ENCODE assay signal across 26 cellular contexts in the genomic region with DNA sequence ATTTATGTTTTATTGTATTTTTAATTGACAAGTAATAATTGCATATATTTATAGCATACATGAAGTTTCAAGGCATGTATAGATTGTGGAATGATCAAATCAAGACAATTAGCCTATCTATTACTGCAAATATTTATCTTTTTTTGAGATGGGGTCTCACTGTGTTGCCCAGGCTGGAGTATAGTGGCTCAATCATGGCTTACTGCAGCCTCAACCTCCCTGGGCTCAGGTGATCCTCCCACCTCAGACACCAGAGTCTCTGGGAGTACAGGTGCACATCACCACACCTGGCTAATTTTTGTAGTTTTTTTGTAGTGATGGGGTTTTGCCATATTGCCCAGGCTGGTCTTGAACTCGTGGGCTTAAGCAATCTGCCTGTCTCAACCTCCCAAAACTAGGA. TPM values are rescaled to one million over a fixed set of nuclear protein-coding genes. Genes with fewer than 3 reads are reported as not detected.
DNase-seq lines count a peak whose midpoint lies in the region; ATAC-seq and TF ChIP-seq lines count a peak whose summit lies in the region.
"Had no signal": no experiment of that assay in that cellular context is flagged by ENCODE, and none has a peak within 500 bp of the region (broad histone marks: within the 10 kb centered on the region; RNA-seq: fewer than 3 reads in every experiment).

No MANE protein-coding gene starts in this region.

- H3K9ac ChIP-seq in SU-DHL-6 (ENCODE audit: low read length) = no peak overlapping the region

- H3K4me3 Mint-ChIP-seq in activated T-cell treated with anti-CD3 and anti-CD28 coated beads, Interleukin-2, amount 50 U/mL, for 72 hours = no peak overlapping the region
- no peak overlapping the region for H3K4me3 Mint-ChIP-seq in dendritic cell treated with granulocyte-macrophage colony-stimulating factor and Interleukin-4, amounts not matched to agents 40 ng/mL and 50 ng/mL, for 4 days
- peak overlapping the region; percentile 36 for H3K4me3 Mint-ChIP-seq in stimulated activated effector memory CD8-positive, alpha-beta T cell treated with anti-CD3 and anti-CD28 coated beads, Interleukin-12 subunit alpha, Interleukin-12 subunit beta, amount 100 ng/mL, for 72 hours

- H2AFZ ChIP-seq in SU-DHL-6 (ENCODE audit: low read depth, low read length, severe bottlenecking) = peak overlapping the region; percentile 73

- peaks cover 14% of the 10 kb centered on the region for H3K4me1 Mint-ChIP-seq in activated T-cell treated with anti-CD3 and anti-CD28 coated beads, Interleukin-2, amount 50 U/mL, for 72 hours (ENCODE audit: low read depth)
- peaks cover 29% of the 10 kb centered on the region for H3K4me1 Mint-ChIP-seq in dendritic cell treated with granulocyte-macrophage colony-stimulating factor and Interleukin-4, amounts not matched to agents 40 ng/mL and 50 ng/mL, for 4 days (ENCODE audit: low read depth)
- peaks cover 11% of the 10 kb centered on the region for H3K4me1 Mint-ChIP-seq in stimulated activated effector memory CD8-positive, alpha-beta T cell treated with anti-CD3 and anti-CD28 coated beads, Interleukin-12 subunit alpha, Interleukin-12 subunit beta, amount 100 ng/mL, for 72 hours

- peak overlapping the region; percentile 97 for H3K27ac Mint-ChIP-seq in activated T-cell treated with anti-CD3 and anti-CD28 coated beads, Interleukin-2, amount 50 U/mL, for 72 hours
- peak overlapping the region; percentile 10 for H3K27ac Mint-ChIP-seq in dendritic cell treated with granulocyte-macrophage colony-stimulating factor and Interleukin-4, amounts not matched to agents 40 ng/mL and 50 ng/mL, for 4 days
- peak overlapping the region; percentile 85 for H3K27ac Mint-ChIP-seq in stimulated activated effector memory CD8-positive, alpha-beta T cell treated with anti-CD3 and anti-CD28 coated beads, Interleukin-12 subunit alpha, Interleukin-12 subunit beta, amount 100 ng/mL, for 72 hours

- no peaks in the 10 kb centered on the region for H3K27me3 Mint-ChIP-seq in activated T-cell treated with anti-CD3 and anti-CD28 coated beads, Interleukin-2, amount 50 U/mL, for 72 hours (ENCODE audit: low read depth)
- no peaks in the 10 kb centered on the region for H3K27me3 Mint-ChIP-seq in dendritic cell treated with granulocyte-macrophage colony-stimulating factor and Interleukin-4, amounts not matched to agents 40 ng/mL and 50 ng/mL, for 4 days
- H3K27me3 Mint-ChIP-seq: CD8-positive, alpha-beta memory T cell had no signal

- H3F3A ChIP-seq in SU-DHL-6 (ENCODE audit: insufficient read depth) = no peaks in the 10 kb centered on the region

- no peak for TF ChIP-seq CTCF in SU-DHL-6 (IDR thresholded peaks at IDR 0.05; ENCODE audit: insufficient read depth, low read length, poor library complexity, severe bottlenecking)

- no peak for DNase-seq in activated T-cell treated with anti-CD3 and anti-CD28 coated beads, Interleukin-2, amount 50 U/mL, for 72 hours
- DNase-seq in activated T-cell treated with anti-CD3 and anti-CD28 coated beads for 4 hours (no peak), SKM-1 (lab: John Stamatoyannopoulos, UW; ENCODE audit: unreplicated experiment) (no peak)
- no peak for DNase-seq in stimulated activated effector memory CD8-positive, alpha-beta T cell treated with anti-CD3 and anti-CD28 coated beads, Interleukin-12 subunit alpha, Interleukin-12 subunit beta, amount 100 ng/mL, for 72 hours (ENCODE audit: low spot score in 2 of 2)
- DNase-seq in effector CD8-positive, alpha-beta T cell (lab: John Stamatoyannopoulos, UW) = no peak
- DNase-seq: ACHN; C1 segment of cervical spinal cord; Calu3; CD8-positive, alpha-beta memory T cell; DMS153; GOT3; NCI-H1092 treated with DMSO at 0.1 percent for 48 hours; NCI-H1436 treated with DMSO at 0.1 percent for 48 hours; NCI-H2029; NCI-H2227 treated with DMSO at 0.1 percent for 48 hours; NCI-H510A treated with DMSO at 0.1 percent for 48 hours; NCI-H774; NK-92 treated with Interleukin-12 subunit alpha and Interleukin-12 subunit beta, amount 100 ng/mL, for 24 hours; SHP77 treated with DMSO at 0.1 percent for 48 hours had no signal

- peaks cover 0 to 2% of the 10 kb centered on the region in 2 donors for H3K9me3 Mint-ChIP-seq in activated T-cell treated with anti-CD3 and anti-CD28 coated beads, Interleukin-2, amount 50 U/mL, for 72 hours
- H3K9me3 Mint-ChIP-seq in dendritic cell treated with granulocyte-macrophage colony-stimulating factor and Interleukin-4, amounts not matched to agents 40 ng/mL and 50 ng/mL, for 4 days = peaks cover 11% of the 10 kb centered on the region
- peaks cover 2% of the 10 kb centered on the region for H3K9me3 Mint-ChIP-seq in stimulated activated effector memory CD8-positive, alpha-beta T cell treated with anti-CD3 and anti-CD28 coated beads, Interleukin-12 subunit alpha, Interleukin-12 subunit beta, amount 100 ng/mL, for 72 hours
- H3K9me3 Mint-ChIP-seq: CD8-positive, alpha-beta memory T cell had no signal

- no peak overlapping the region for H3K27ac ChIP-seq in SU-DHL-6 (ENCODE audit: low read depth, low read length)
- H3K27ac ChIP-seq: 22Rv1, RWPE1, SK-N-MC had no signal

- H4K20me1 ChIP-seq in SU-DHL-6 (ENCODE audit: low read depth, low read length) = no peaks in the 10 kb centered on the region

- no peaks in the 10 kb centered on the region for H3K9me3 ChIP-seq in SU-DHL-6 (ENCODE audit: insufficient read depth, low read length)

- no peak overlapping the region for H3K4me2 ChIP-seq in SU-DHL-6 (ENCODE audit: low read depth, low read length, poor library complexity, severe bottlenecking)

- H3K79me2 ChIP-seq in SU-DHL-6 (ENCODE audit: insufficient read depth, low read length) = no peaks in the 10 kb centered on the region

- H3K4me3 ChIP-seq in SU-DHL-6 (ENCODE audit: insufficient read depth, low read length, poor library complexity, severe bottlenecking) = no peak overlapping the region
- H3K4me3 ChIP-seq: SK-N-MC had no signal

- H3K36me3 ChIP-seq in SU-DHL-6 (ENCODE audit: low read length) = no peaks in the 10 kb centered on the region

- no peaks in the 10 kb centered on the region for H3K27me3 ChIP-seq in SU-DHL-6 (ENCODE audit: low read length)

- intact Hi-C loops in dendritic cell treated with granulocyte-macrophage colony-stimulating factor and Interleukin-4, amounts not matched to agents 40 ng/mL and 50 ng/mL, for 4 days (cut with micrococcal nuclease) = no loop called here

- no peaks in the 10 kb centered on the region for H3K36me3 Mint-ChIP-seq in activated T-cell treated with anti-CD3 and anti-CD28 coated beads, Interleukin-2, amount 50 U/mL, for 72 hours (ENCODE audit: insufficient read depth in 2 of 2)
- H3K36me3 Mint-ChIP-seq in dendritic cell treated with granulocyte-macrophage colony-stimulating factor and Interleukin-4, amounts not matched to agents 40 ng/mL and 50 ng/mL, for 4 days (ENCODE audit: low read depth) = peaks cover 8% of the 10 kb centered on the region
- H3K36me3 Mint-ChIP-seq in stimulated activated effector memory CD8-positive, alpha-beta T cell treated with anti-CD3 and anti-CD28 coated beads, Interleukin-12 subunit alpha, Interleukin-12 subunit beta, amount 100 ng/mL, for 72 hours = no peaks in the 10 kb centered on the region
- H3K36me3 Mint-ChIP-seq: CD8-positive, alpha-beta memory T cell had no signal

- no peak for ATAC-seq in activated T-cell treated with anti-CD3 and anti-CD28 coated beads, Interleukin-2, amount 50 U/mL, for 72 hours (replicated peaks in 1 of 2)
- no peak for ATAC-seq in stimulated activated effector memory CD8-positive, alpha-beta T cell treated with anti-CD3 and anti-CD28 coated beads, Interleukin-12 subunit alpha, Interleukin-12 subunit beta, amount 100 ng/mL, for 72 hours
- no peak for ATAC-seq in activated CD4-positive, CD25-positive, alpha-beta regulatory T cell treated with anti-CD3 and anti-CD28 coated beads, Interleukin-2, amount 50 U/mL, for 24 hours
- ATAC-seq: HCT116 had no signal

- no peaks in the 10 kb centered on the region for H3K9me2 ChIP-seq in SU-DHL-6 (replicated peaks; ENCODE audit: insufficient read depth, low read length)

RNA-seq across cellular contexts. Expression of a gene that starts 16.2 kb away (rescaled TPM):
- 10 to 100 TPM; 10.4 to 14.0 TPM for total RNA-seq in activated T-cell treated with anti-CD3 and anti-CD28 coated beads, Interleukin-2, amount 50 U/mL, for 72 hours

Comparison
In these comparisons a context has a peak if more than half of its experiments do, and no peak if none do; other contexts are left out.
1. H3K27ac Mint-ChIP-seq: peak in every context shown above with its lines; median percentile 97 in activated T-cell treated with anti-CD3 and anti-CD28 coated beads, Interleukin-2, amount 50 U/mL, for 72 hours; 85 in stimulated activated effector memory CD8-positive, alpha-beta T cell treated with anti-CD3 and anti-CD28 coated beads, Interleukin-12 subunit alpha, Interleukin-12 subunit beta, amount 100 ng/mL, for 72 hours; 10 in dendritic cell treated with granulocyte-macrophage colony-stimulating factor and Interleukin-4, amounts not matched to agents 40 ng/mL and 50 ng/mL, for 4 days.